In genomic region chr2:212505583-212505982, GRCh38 we compare ENCODE assay signal across 21 cellular contexts.
DNase-seq lines count a peak whose midpoint lies in the region; ATAC-seq and TF ChIP-seq lines count a peak whose summit lies in the region.
"Had no signal": no experiment of that assay in that cellular context is flagged by ENCODE, and none has a peak within 500 bp of the region (broad histone marks: within the 10 kb centered on the region; RNA-seq: fewer than 3 reads in every experiment).

No MANE protein-coding gene starts in this region.

- ATAC-seq in GM18868 (IDR thresholded peaks at IDR 0.05; ENCODE audit: unreplicated experiment) (peak; percentile 95), GM21723 (IDR thresholded peaks at IDR 0.05; ENCODE audit: unreplicated experiment) (peak; percentile 60), HG03342 (IDR thresholded peaks at IDR 0.05; ENCODE audit: unreplicated experiment) (peak; percentile 43)
- ATAC-seq: A549; naive thymus-derived CD8-positive, alpha-beta T cell; pancreas; upper lobe of right lung had no signal

- H3K27ac ChIP-seq in WERI-Rb-1, result no peak overlapping the region
- H3K27ac ChIP-seq: A549; BLaER1 treated with 17β-estradiol and CSF1 and Interleukin-3, amounts not matched to agents 10 nM and 100 nM; pancreas; stomach; upper lobe of right lung had no signal

- H3K27me3 ChIP-seq in WERI-Rb-1 (ENCODE audit: insufficient read depth, low read depth, severe bottlenecking), result no peaks in the 10 kb centered on the region
- H3K27me3 ChIP-seq: BLaER1 treated with 17β-estradiol and CSF1 and Interleukin-3, amounts not matched to agents 10 nM and 100 nM; pancreas; stomach; upper lobe of right lung had no signal

- no peaks in the 10 kb centered on the region for H3K36me3 ChIP-seq in WERI-Rb-1
- H3K36me3 ChIP-seq: BLaER1 treated with 17β-estradiol and CSF1 and Interleukin-3, amounts not matched to agents 10 nM and 100 nM; pancreas; stomach; upper lobe of right lung had no signal

- in situ Hi-C loops in GM13977 (cut with MboI; ENCODE audit: low pct_unique_long_range_greater_than_20kb, low sequenced_read_pairs, unreplicated experiment), result no loop called here

- no peak overlapping the region for H3K4me3 ChIP-seq in WERI-Rb-1 (ENCODE audit: low read depth, low read length)
- H3K4me3 ChIP-seq: A549; BLaER1 treated with 17β-estradiol and CSF1 and Interleukin-3, amounts not matched to agents 10 nM and 100 nM; pancreas; stomach; upper lobe of right lung had no signal

- peak; percentile 4 for DNase-seq in GM13977 (ENCODE audit: low spot score)
- no peak for DNase-seq in effector CD4-positive, alpha-beta T cell
- DNase-seq in NCI-H526 (lab: John Stamatoyannopoulos, UW), result no peak
- no peak for DNase-seq in amniotic stem cell (lab: John Stamatoyannopoulos, UW)
- no peak for DNase-seq in WERI-Rb-1
- DNase-seq: activated CD4-positive, alpha-beta T cell treated with anti-CD3 and anti-CD28 coated beads, Interleukin-2, amount 50 U/mL, for 1 hour; activated naive CD4-positive, alpha-beta T cell treated with anti-CD3 and anti-CD28 coated beads, Interleukin-2, amount 50 U/mL, for 16 hours; hypothalamus; mesenchymal stem cell; MM.1S; naive thymus-derived CD8-positive, alpha-beta T cell; NCI-H187 treated with DMSO at 0.1 percent for 48 hours; pancreas; stimulated activated CD4-positive, alpha-beta T cell treated with anti-CD3 and anti-CD28 coated beads, Interleukin-1b, Interleukin-23, amount 100 ng/mL, for 48 hours; stomach; upper lobe of right lung had no signal

- no peaks in the 10 kb centered on the region for H3K9me3 ChIP-seq in WERI-Rb-1 (ENCODE audit: severe bottlenecking)
- H3K9me3 ChIP-seq: A549; BLaER1 treated with 17β-estradiol and CSF1 and Interleukin-3, amounts not matched to agents 10 nM and 100 nM; pancreas; stomach; upper lobe of right lung had no signal

- TF ChIP-seq CTCF in GM13977 (IDR thresholded peaks at IDR 0.05; ENCODE audit: extremely low read depth, insufficient read depth, missing control alignments) (no peak), WERI-Rb-1 (IDR thresholded peaks at IDR 0.05; ENCODE audit: low read depth, low read length) (no peak)

Comparison
In these comparisons a context has a peak if more than half of its experiments do, and no peak if none do; other contexts are left out.
1. ATAC-seq: peak in every context shown above with its lines; median percentile 95 in GM18868; 60 in GM21723; 43 in HG03342.